ENCODE assay signal across 1 cellular context in genomic region chr9:130321082-130321481, GRCh38.
TF ChIP-seq lines count a peak whose summit lies in the region.

No MANE protein-coding gene starts in this region.

TF ChIP-seq in H1, 55 proteins besides CTCF, POLR2A, EP300 and RAD21:
- no peak for TF ChIP-seq KDM4A (IDR thresholded peaks at IDR 0.05; ENCODE audit: low read depth, low read length, severe bottlenecking)
- TF ChIP-seq JUN (IDR thresholded peaks at IDR 0.05; ENCODE audit: low read depth, low read length) = no peak
- TF ChIP-seq GTF2F1 (IDR thresholded peaks at IDR 0.05; ENCODE audit: borderline replicate concordance, low read depth, low read length) = no peak
- no peak for TF ChIP-seq FOSL1 (IDR thresholded peaks at IDR 0.05; ENCODE audit: insufficient read depth, low read depth, low read length)
- TF ChIP-seq MAX (IDR thresholded peaks at IDR 0.05) = no peak
- no peak for TF ChIP-seq BCL11A (IDR thresholded peaks at IDR 0.05; ENCODE audit: low read depth in 2 of 2, low read length in 2 of 2)
- TF ChIP-seq KDM1A (IDR thresholded peaks at IDR 0.05; ENCODE audit: borderline replicate concordance, low read length) = no peak
- no peak for TF ChIP-seq SP1 (IDR thresholded peaks at IDR 0.05; ENCODE audit: low read depth, low read length)
- no peak for TF ChIP-seq CBX5 (IDR thresholded peaks at IDR 0.05; ENCODE audit: low read depth, low read length)
- no peak for TF ChIP-seq CHD2 (IDR thresholded peaks at IDR 0.05; ENCODE audit: low read length)
- no peak for TF ChIP-seq POLR2AphosphoS5 (IDR thresholded peaks at IDR 0.05; ENCODE audit: low read depth, low read length)
- TF ChIP-seq JUND (IDR thresholded peaks at IDR 0.05; ENCODE audit: low read length) = no peak
- TF ChIP-seq HDAC2 (IDR thresholded peaks at IDR 0.05; ENCODE audit: borderline replicate concordance in 1 of 2, low read depth in 2 of 2, low read length in 2 of 2) = no peak
- no peak for TF ChIP-seq RBBP5 (IDR thresholded peaks at IDR 0.05; ENCODE audit: borderline replicate concordance, low read depth, low read length)
- TF ChIP-seq YY1 (IDR thresholded peaks at IDR 0.05; ENCODE audit: low read depth, low read length) = no peak
- no peak for TF ChIP-seq TBP (IDR thresholded peaks at IDR 0.05; ENCODE audit: low read depth, low read length)
- TF ChIP-seq CEBPB (IDR thresholded peaks at IDR 0.05; ENCODE audit: low read depth, low read length) = no peak
- no peak for TF ChIP-seq BACH1 (IDR thresholded peaks at IDR 0.05; ENCODE audit: low read length)
